ENCODE assay signal across 8 cellular contexts in genomic region chr16:73956592-73957495, GRCh38.
DNase-seq lines count a peak whose midpoint lies in the region; ATAC-seq and TF ChIP-seq lines count a peak whose summit lies in the region.

No MANE protein-coding gene starts in this region.

- no peak overlapping the region for H3K4me3 Mint-ChIP-seq in osteocyte (ENCODE audit: unreplicated experiment)

- H3K27me3 ChIP-seq in foreskin keratinocyte: no peaks in the 10 kb centered on the region

- no peak overlapping the region for H3K27ac Mint-ChIP-seq in osteocyte (ENCODE audit: unreplicated experiment)

- peaks cover 4% of the 10 kb centered on the region for H3K9me3 Mint-ChIP-seq in osteocyte (ENCODE audit: unreplicated experiment)

- DNase-seq in DMS53 treated with DMSO at 0.1 percent for 48 hours (lab: John Stamatoyannopoulos, UW; ENCODE audit: unreplicated experiment) (peak; percentile 47), H4 (ENCODE audit: low spot score) (peak; percentile 53), NCI-H2196 treated with DMSO at 0.1 percent for 48 hours (lab: John Stamatoyannopoulos, UW; ENCODE audit: unreplicated experiment) (peak; percentile 3), foreskin keratinocyte (peak; percentile 1 to 39), osteocyte (ENCODE audit: extremely low spot score, unreplicated experiment) (no peak), mesenteric fat pad (ENCODE audit: low spot score) (no peak)
- peak; percentile 16 for DNase-seq in activated CD4-positive, alpha-beta T cell treated with anti-CD3 and anti-CD28 coated beads, Interleukin-2, amount 50 U/mL, for 1 hour
- DNase-seq in effector CD8-positive, alpha-beta T cell (lab: John Stamatoyannopoulos, UW): no peak

- H3K27me3 Mint-ChIP-seq in osteocyte (ENCODE audit: unreplicated experiment): peaks cover under 1% of the 10 kb centered on the region

- TF ChIP-seq CTCF in foreskin keratinocyte (conservative IDR thresholded peaks at IDR 0.05) (peak; percentile 79), osteocyte (IDR thresholded peaks at IDR 0.05) (peak; percentile 89)

- H3K4me1 ChIP-seq in foreskin keratinocyte: no peaks in the 10 kb centered on the region

- no peak overlapping the region for H3K27ac ChIP-seq in foreskin keratinocyte

- H3K4me1 Mint-ChIP-seq in osteocyte (ENCODE audit: unreplicated experiment): peaks cover under 1% of the 10 kb centered on the region

- H3K36me3 Mint-ChIP-seq in osteocyte (ENCODE audit: unreplicated experiment): no peaks in the 10 kb centered on the region

- ATAC-seq in foreskin keratinocyte: peak; percentile 44

Comparison
In these comparisons a context has a peak if more than half of its experiments do, and no peak if none do; other contexts are left out.
1. DNase-seq: peak in DMS53 treated with DMSO at 0.1 percent for 48 hours (single experiment), H4 (single experiment), NCI-H2196 treated with DMSO at 0.1 percent for 48 hours (single experiment), activated CD4-positive, alpha-beta T cell treated with anti-CD3 and anti-CD28 coated beads, Interleukin-2, amount 50 U/mL, for 1 hour (single experiment) and foreskin keratinocyte (2 of 2); none in osteocyte (single experiment), mesenteric fat pad (single experiment) and effector CD8-positive, alpha-beta T cell (single experiment).